Comparison of ENCODE assay signal across 40 cellular contexts in the genomic region with DNA sequence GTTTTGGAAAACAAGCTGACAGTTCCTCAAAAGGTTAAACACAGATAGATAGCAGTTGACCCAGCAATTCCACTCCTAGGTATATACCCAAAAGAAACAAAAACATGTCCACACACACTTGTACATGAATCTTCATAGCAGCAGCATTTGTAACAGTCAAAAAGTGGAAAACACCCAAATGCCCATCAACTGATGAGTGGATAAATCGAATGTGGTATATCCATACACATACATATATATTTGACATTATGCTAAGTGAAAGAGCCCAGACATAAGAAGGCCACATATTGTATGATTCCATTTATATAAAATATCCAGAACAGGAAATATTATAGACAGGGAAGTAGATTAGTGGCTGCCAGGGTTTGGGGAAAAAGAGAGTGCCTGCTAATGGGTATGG. TPM values are rescaled to one million over a fixed set of nuclear protein-coding genes. Genes with fewer than 3 reads are reported as not detected.
"Had no signal": no experiment of that assay in that cellular context is flagged by ENCODE, and none has a peak within 500 bp of the region (broad histone marks: within the 10 kb centered on the region; RNA-seq: fewer than 3 reads in every experiment).

No MANE protein-coding gene starts in this region.

- H3K9me3 ChIP-seq: adrenal gland, ascending aorta, body of pancreas, breast epithelium had no signal

- H3K27me3 ChIP-seq: adrenal gland, ascending aorta, body of pancreas, brain microvascular endothelial cell, breast epithelium, cardiac muscle cell had no signal

- H3K9me3 Mint-ChIP-seq: activated naive CD4-positive, alpha-beta T cell treated with anti-CD3 and anti-CD28 coated beads for 36 hours; activated naive CD4-positive, alpha-beta T cell treated with anti-CD3 and anti-CD28 coated beads, Interleukin-2, amount 10 ng/mL, durations not matched to agents 7 days and 5 days; activated naive CD4-positive, alpha-beta T cell treated with anti-CD3 and anti-CD28 coated beads, Interleukin-2, amount 50 U/mL, for 24 hours; activated naive CD4-positive, alpha-beta T cell treated with anti-CD3 and anti-CD28 coated beads, Interleukin-2, amount 50 U/mL, for 72 hours; activated naive CD8-positive, alpha-beta T cell treated with anti-CD3 and anti-CD28 coated beads for 36 hours; activated naive CD8-positive, alpha-beta T cell treated with anti-CD3 and anti-CD28 coated beads, Interleukin-2, amount 10 ng/mL, durations not matched to agents 7 days and 5 days; activated naive CD8-positive, alpha-beta T cell treated with anti-CD3 and anti-CD28 coated beads, Interleukin-2, amount 50 U/mL, for 24 hours; activated T-cell treated with anti-CD3 and anti-CD28 coated beads, Interleukin-2, amount 50 U/mL, for 24 hours; activated T-cell treated with anti-CD3 and anti-CD28 coated beads, Interleukin-2, amount 50 U/mL, for 72 hours; activated T-helper 1 cell treated with anti-CD3 and anti-CD28 coated beads, Interleukin-12 subunit alpha, Interleukin-12 subunit beta, Interleukin-2, Interleukin-4 antibody, amounts not matched to agents 30 ng/mL and 10 ng/mL and 1 ng/mL, durations not matched to agents 14 hours and 24 hours and 36 hours; activated T-helper 17 cell treated with anti-CD3 and anti-CD28 coated beads, Interleukin-2, amount 50 U/mL, for 72 hours; activated T-helper 2 cell treated with anti-CD3 and anti-CD28 coated beads, Interferon-gamma antibody, Interleukin-2, Interleukin-4, amounts not matched to agents 10 μg/mL and 5 μg/mL and 100 μg/mL, durations not matched to agents 14 hours and 24 hours and 36 hours; brain; central memory CD8-positive, alpha-beta T cell had no signal

- H3K27me3 Mint-ChIP-seq: activated naive CD4-positive, alpha-beta T cell treated with anti-CD3 and anti-CD28 coated beads, Interleukin-2, amount 50 U/mL, for 24 hours; activated naive CD8-positive, alpha-beta T cell; activated naive CD8-positive, alpha-beta T cell treated with anti-CD3 and anti-CD28 coated beads, Interleukin-2, amount 50 U/mL, for 24 hours; activated T-cell treated with anti-CD3 and anti-CD28 coated beads, Interleukin-2, amount 50 U/mL, for 24 hours; activated T-helper 17 cell treated with anti-CD3 and anti-CD28 coated beads, Interleukin-2, amount 50 U/mL, for 72 hours; central memory CD8-positive, alpha-beta T cell had no signal

- ATAC-seq: activated naive CD4-positive, alpha-beta T cell treated with anti-CD3 and anti-CD28 coated beads, Interleukin-2, amount 50 U/mL, for 72 hours; activated naive CD8-positive, alpha-beta T cell treated with anti-CD3 and anti-CD28 coated beads, Interleukin-2, amount 50 U/mL, for 24 hours; activated T-cell treated with anti-CD3 and anti-CD28 coated beads, Interleukin-2, amount 50 U/mL, for 72 hours; activated T-helper 17 cell treated with anti-CD3 and anti-CD28 coated beads, Interleukin-2, amount 50 U/mL, for 72 hours; body of pancreas had no signal

- H3K36me3 Mint-ChIP-seq: activated naive CD4-positive, alpha-beta T cell treated with anti-CD3 and anti-CD28 coated beads, Interleukin-2, amount 10 ng/mL, durations not matched to agents 7 days and 5 days; activated naive CD4-positive, alpha-beta T cell treated with anti-CD3 and anti-CD28 coated beads, Interleukin-2, amount 50 U/mL, for 24 hours; activated naive CD4-positive, alpha-beta T cell treated with anti-CD3 and anti-CD28 coated beads, Interleukin-2, amount 50 U/mL, for 72 hours; activated naive CD8-positive, alpha-beta T cell; activated naive CD8-positive, alpha-beta T cell treated with anti-CD3 and anti-CD28 coated beads for 36 hours; activated naive CD8-positive, alpha-beta T cell treated with anti-CD3 and anti-CD28 coated beads, Interleukin-2, amount 10 ng/mL, durations not matched to agents 7 days and 5 days; brain had no signal

- H3K36me3 ChIP-seq: adrenal gland, ascending aorta, brain microvascular endothelial cell, breast epithelium, cardiac muscle cell had no signal

- H3K4me1 ChIP-seq: adrenal gland, ascending aorta, body of pancreas, breast epithelium had no signal

- DNase-seq: activated effector memory CD4-positive, alpha-beta T cell treated with anti-CD3 and anti-CD28 coated beads, Interleukin-2, amount 50 U/mL, for 16 hours; activated effector memory CD4-positive, alpha-beta T cell treated with Interleukin-2 at 50 U/mL for 16 hours; activated gamma-delta T cell; activated gamma-delta T cell treated with Interleukin-2 at 50 U/mL for 16 hours; activated naive CD4-positive, alpha-beta T cell; activated naive CD4-positive, alpha-beta T cell treated with anti-CD3 and anti-CD28 coated beads for 36 hours; activated naive CD4-positive, alpha-beta T cell treated with anti-CD3 and anti-CD28 coated beads, Interleukin-2, amount 10 ng/mL, durations not matched to agents 7 days and 5 days; activated naive CD4-positive, alpha-beta T cell treated with anti-CD3 and anti-CD28 coated beads, Interleukin-2, amount 50 U/mL, for 16 hours; activated naive CD4-positive, alpha-beta T cell treated with Interleukin-2 at 50 U/mL for 16 hours; activated naive CD8-positive, alpha-beta T cell treated with anti-CD3 and anti-CD28 coated beads for 36 hours; activated naive CD8-positive, alpha-beta T cell treated with anti-CD3 and anti-CD28 coated beads, Interleukin-2, amount 10 ng/mL, durations not matched to agents 7 days and 5 days; activated naive CD8-positive, alpha-beta T cell treated with anti-CD3 and anti-CD28 coated beads, Interleukin-2, amount 50 U/mL, for 24 hours; activated T-cell treated with anti-CD3 and anti-CD28 coated beads, Interleukin-2, amount 50 U/mL, for 24 hours; activated T-cell treated with anti-CD3 and anti-CD28 coated beads, Interleukin-2, amount 50 U/mL, for 48 hours; activated T-cell treated with anti-CD3 and anti-CD28 coated beads, Interleukin-2, amount 50 U/mL, for 72 hours; adrenal gland; amniotic stem cell; amygdala; anterior cingulate cortex; aorta; body of pancreas; brain microvascular endothelial cell; caudate nucleus; central memory CD4-positive, alpha-beta T cell; cerebellar nuclear complex had no signal

- H3K4me1 Mint-ChIP-seq: activated naive CD4-positive, alpha-beta T cell treated with anti-CD3 and anti-CD28 coated beads, Interleukin-2, amount 10 ng/mL, durations not matched to agents 7 days and 5 days; activated naive CD4-positive, alpha-beta T cell treated with anti-CD3 and anti-CD28 coated beads, Interleukin-2, amount 50 U/mL, for 24 hours; activated naive CD8-positive, alpha-beta T cell treated with anti-CD3 and anti-CD28 coated beads for 36 hours; activated naive CD8-positive, alpha-beta T cell treated with anti-CD3 and anti-CD28 coated beads, Interleukin-2, amount 10 ng/mL, durations not matched to agents 7 days and 5 days; activated naive CD8-positive, alpha-beta T cell treated with anti-CD3 and anti-CD28 coated beads, Interleukin-2, amount 50 U/mL, for 24 hours; activated T-helper 17 cell treated with anti-CD3 and anti-CD28 coated beads, Interleukin-2, amount 50 U/mL, for 72 hours; central memory CD8-positive, alpha-beta T cell had no signal

- H3K4me3 ChIP-seq: adrenal gland, ascending aorta, body of pancreas, breast epithelium, cardiac muscle cell had no signal

- H3K27ac ChIP-seq: adrenal gland, ascending aorta, body of pancreas, brain microvascular endothelial cell, breast epithelium, cardiac muscle cell had no signal

- H3K4me3 Mint-ChIP-seq: activated naive CD4-positive, alpha-beta T cell treated with anti-CD3 and anti-CD28 coated beads for 36 hours; activated naive CD4-positive, alpha-beta T cell treated with anti-CD3 and anti-CD28 coated beads, Interleukin-2, amount 10 ng/mL, durations not matched to agents 7 days and 5 days; activated naive CD4-positive, alpha-beta T cell treated with anti-CD3 and anti-CD28 coated beads, Interleukin-2, amount 50 U/mL, for 24 hours; activated naive CD8-positive, alpha-beta T cell; activated naive CD8-positive, alpha-beta T cell treated with anti-CD3 and anti-CD28 coated beads for 36 hours; activated naive CD8-positive, alpha-beta T cell treated with anti-CD3 and anti-CD28 coated beads, Interleukin-2, amount 10 ng/mL, durations not matched to agents 7 days and 5 days; activated naive CD8-positive, alpha-beta T cell treated with anti-CD3 and anti-CD28 coated beads, Interleukin-2, amount 50 U/mL, for 24 hours; activated T-cell treated with anti-CD3 and anti-CD28 coated beads, Interleukin-2, amount 50 U/mL, for 24 hours; activated T-cell treated with anti-CD3 and anti-CD28 coated beads, Interleukin-2, amount 50 U/mL, for 72 hours; activated T-helper 1 cell treated with anti-CD3 and anti-CD28 coated beads, Interleukin-12 subunit alpha, Interleukin-12 subunit beta, Interleukin-2, Interleukin-4 antibody, amounts not matched to agents 30 ng/mL and 10 ng/mL and 1 ng/mL, durations not matched to agents 14 hours and 24 hours and 36 hours; activated T-helper 17 cell treated with anti-CD3 and anti-CD28 coated beads, Interleukin-2, amount 50 U/mL, for 72 hours; brain; central memory CD8-positive, alpha-beta T cell had no signal

RNA-seq across cellular contexts. Expression of a gene that starts 51.4 kb away (rescaled TPM):
- total RNA-seq: activated naive CD4-positive, alpha-beta T cell treated with anti-CD3 and anti-CD28 coated beads for 36 hours; activated naive CD8-positive, alpha-beta T cell treated with anti-CD3 and anti-CD28 coated beads for 36 hours; activated naive CD8-positive, alpha-beta T cell treated with anti-CD3 and anti-CD28 coated beads, Interleukin-2, amount 10 ng/mL, durations not matched to agents 7 days and 5 days; activated T-cell treated with anti-CD3 and anti-CD28 coated beads, Interleukin-2, amount 50 U/mL, for 72 hours; activated T-helper 1 cell treated with anti-CD3 and anti-CD28 coated beads, Interleukin-12 subunit alpha, Interleukin-12 subunit beta, Interleukin-2, Interleukin-4 antibody, amounts not matched to agents 30 ng/mL and 10 ng/mL and 1 ng/mL, durations not matched to agents 14 hours and 24 hours and 36 hours; activated T-helper 17 cell treated with anti-CD3 and anti-CD28 coated beads, Interleukin-2, amount 50 U/mL, for 72 hours; activated T-helper 2 cell treated with anti-CD3 and anti-CD28 coated beads, Interferon-gamma antibody, Interleukin-2, Interleukin-4, amounts not matched to agents 10 μg/mL and 5 μg/mL and 100 μg/mL, durations not matched to agents 14 hours and 24 hours and 36 hours; ascending aorta; astrocyte; body of pancreas; bronchial epithelial cell; cardiac septum; chondrocyte had no signal
- polyA plus RNA-seq: cardiac muscle cell had no signal
